Comparison of ENCODE assay signal across 11 cellular contexts in genomic region chr6:9890469-9890868, GRCh38.
"Had no signal": no experiment of that assay in that cellular context is flagged by ENCODE, and none has a peak within 500 bp of the region (broad histone marks: within the 10 kb centered on the region; RNA-seq: fewer than 3 reads in every experiment).

No MANE protein-coding gene starts in this region.

- H3K4me3 ChIP-seq: GM23248, GM23338, HAP-1 had no signal

- H3K36me3 ChIP-seq: HAP-1 had no signal

- H3K9ac ChIP-seq: GM23248 had no signal

- ATAC-seq: GM23338, HCT116 had no signal

- H3K9me3 ChIP-seq: HAP-1 had no signal

- H3K4me2 ChIP-seq: GM23338 had no signal

- DNase-seq: GM23248, GOT3, H7, H9, HCEC 1CT, HFFc6 had no signal

- FAIRE-seq: H1, H54 had no signal

- H3K27ac ChIP-seq: GM23248 had no signal

- H2AFZ ChIP-seq: GM23248, GM23338 had no signal

- H3K4me1 ChIP-seq: HAP-1 had no signal
